In genomic region chr16:4962716-4963115, GRCh38 we compare ENCODE assay signal across 18 cellular contexts. TPM values are rescaled to one million over a fixed set of nuclear protein-coding genes. Genes with fewer than 3 reads are reported as not detected.
A peak's percentile ranks its signal among the peaks of the same experiment; 100 is the strongest.
DNase-seq lines count a peak whose midpoint lies in the region; ATAC-seq and TF ChIP-seq lines count a peak whose summit lies in the region.
"Had no signal": no experiment of that assay in that cellular context is flagged by ENCODE, and none has a peak within 500 bp of the region (broad histone marks: within the 10 kb centered on the region; RNA-seq: fewer than 3 reads in every experiment).

No MANE protein-coding gene starts in this region.

- H3K36me3 ChIP-seq in brain microvascular endothelial cell (replicated peaks): no peaks in the 10 kb centered on the region
- no peaks in the 10 kb centered on the region for H3K36me3 ChIP-seq in upper lobe of left lung
- H3K36me3 ChIP-seq: BLaER1 treated with 17β-estradiol and CSF1 and Interleukin-3, amounts not matched to agents 10 nM and 100 nM; HAP-1 had no signal

- H3K9me3 ChIP-seq in upper lobe of left lung: no peaks in the 10 kb centered on the region
- H3K9me3 ChIP-seq: BLaER1 treated with 17β-estradiol and CSF1 and Interleukin-3, amounts not matched to agents 10 nM and 100 nM; HAP-1 had no signal

- TF ChIP-seq CTCF in brain microvascular endothelial cell (IDR thresholded peaks at IDR 0.05; ENCODE audit: low read depth, low read length, missing control alignments) (no peak), upper lobe of left lung (IDR thresholded peaks at IDR 0.05) (no peak)

- H3K36me3 Mint-ChIP-seq in T-helper 2 cell treated with Interferon-gamma antibody and Interleukin-4, amounts not matched to agents 5 μg/mL and 100 μg/mL, for 36 hours (ENCODE audit: low read depth): no peaks in the 10 kb centered on the region

- no peak overlapping the region for H3K4me3 Mint-ChIP-seq in T-helper 2 cell treated with Interferon-gamma antibody and Interleukin-4, amounts not matched to agents 5 μg/mL and 100 μg/mL, for 36 hours

- ATAC-seq in upper lobe of left lung (ENCODE audit: low FRiP score in 2 of 2): no peak
- ATAC-seq: K562, Right ventricle myocardium inferior had no signal

- H3K27ac ChIP-seq in brain microvascular endothelial cell: no peak overlapping the region
- no peak overlapping the region for H3K27ac ChIP-seq in upper lobe of left lung

- no peaks in the 10 kb centered on the region for H3K4me1 Mint-ChIP-seq in T-helper 2 cell treated with Interferon-gamma antibody and Interleukin-4, amounts not matched to agents 5 μg/mL and 100 μg/mL, for 36 hours (ENCODE audit: low read depth)

- H3K27me3 Mint-ChIP-seq in T-helper 2 cell treated with Interferon-gamma antibody and Interleukin-4, amounts not matched to agents 5 μg/mL and 100 μg/mL, for 36 hours (ENCODE audit: low read depth): peaks cover 9% of the 10 kb centered on the region

- H3K4me3 ChIP-seq in brain microvascular endothelial cell (ENCODE audit: low read depth, low read length) (no peak overlapping the region), upper lobe of left lung (no peak overlapping the region)
- H3K4me3 ChIP-seq: BLaER1 treated with 17β-estradiol and CSF1 and Interleukin-3, amounts not matched to agents 10 nM and 100 nM; HAP-1; K562 had no signal

- 52 to 66% methylated on average over 6 to 7 of the region's 7 CpGs for WGBS in upper lobe of left lung, 2 donors

- TF ChIP-seq EP300 in upper lobe of left lung (IDR thresholded peaks at IDR 0.05): no peak

- H3K4me1 ChIP-seq in upper lobe of left lung: peaks cover 8 to 11% (median 9%) of the 10 kb centered on the region in 4 donors
- H3K4me1 ChIP-seq: HAP-1 had no signal

- DNase-seq in C1 segment of cervical spinal cord (lab: John Stamatoyannopoulos, UW) (peak in 8 of 14 donors; percentile 27 to 68 (median 46)), amygdala (lab: John Stamatoyannopoulos, UW) (peak in 42 of 56 donors; percentile 7 to 93 (median 51)), globus pallidus (ENCODE audit: low spot score) (peak; percentile 98), occipital lobe (lab: John Stamatoyannopoulos, UW) (peak; percentile 37), brain microvascular endothelial cell (no peak), HuH-7 (ENCODE audit: low spot score) (no peak), upper lobe of left lung (no peak)
- no peak for DNase-seq in T-helper 2 cell treated with Interferon-gamma antibody and Interleukin-4, amounts not matched to agents 5 μg/mL and 100 μg/mL, for 36 hours (ENCODE audit: low spot score)
- DNase-seq: 8988T, COR-L47, NCI-H1092 treated with DMSO at 0.1 percent for 48 hours, NCI-H1694 treated with DMSO at 0.1 percent for 48 hours, NCI-H446 treated with DMSO at 0.1 percent for 48 hours, NCI-H774 had no signal

- H3K27me3 ChIP-seq in brain microvascular endothelial cell (replicated peaks) (no peaks in the 10 kb centered on the region), upper lobe of left lung (no peaks in the 10 kb centered on the region)

- H3K9me3 Mint-ChIP-seq in T-helper 2 cell treated with Interferon-gamma antibody and Interleukin-4, amounts not matched to agents 5 μg/mL and 100 μg/mL, for 36 hours: no peaks in the 10 kb centered on the region

- H3K27ac Mint-ChIP-seq in T-helper 2 cell treated with Interferon-gamma antibody and Interleukin-4, amounts not matched to agents 5 μg/mL and 100 μg/mL, for 36 hours: no peak overlapping the region

- in situ Hi-C loops in brain microvascular endothelial cell (cut with HindIII; ENCODE audit: low pct_ligation_motif_present, low sequenced_read_pairs): no loop called here

- no peak for TF ChIP-seq POLR2A in upper lobe of left lung (IDR thresholded peaks at IDR 0.05)

RNA-seq across cellular contexts. Expression of gene SEC14L5, which starts 4.6 kb away (rescaled TPM):
- total RNA-seq in occipital lobe: 0.47 TPM
- 1 to 10 TPM in 1 of 6 donors, under 1 TPM in 4, not detected in 1; 0.20 to 1.7 (median 0.49) TPM for total RNA-seq in upper lobe of left lung
- total RNA-seq: K562 had no signal

RNA-seq across cellular contexts. Expression of gene PPL, which starts 25.8 kb away (rescaled TPM):
- 0.31 TPM for total RNA-seq in occipital lobe
- 100 to 1,000 TPM in 5 of 6 donors, 10 to 100 TPM in 1; 72.7 to 156 (median 132) TPM for total RNA-seq in upper lobe of left lung

Comparison
In these comparisons a context has a peak if more than half of its experiments do, and no peak if none do; other contexts are left out.
1. DNase-seq: peak in C1 segment of cervical spinal cord (8 of 14), amygdala (42 of 56), globus pallidus (single experiment) and occipital lobe (single experiment); none in brain microvascular endothelial cell (single experiment), T-helper 2 cell treated with Interferon-gamma antibody and Interleukin-4, amounts not matched to agents 5 μg/mL and 100 μg/mL, for 36 hours (single experiment), HuH-7 (single experiment) and upper lobe of left lung (0 of 2).
2. RNA of gene PPL, which starts 25.8 kb away (total RNA-seq): 72.7 to 156 TPM in upper lobe of left lung; 0.31 TPM in occipital lobe (single experiment); every median in the first group is over 10 times any median in the second.